In genomic region chr2:186365406-186365805, GRCh38 we compare ENCODE assay signal across 27 cellular contexts.
"Had no signal": no experiment of that assay in that cellular context is flagged by ENCODE, and none has a peak within 500 bp of the region (broad histone marks: within the 10 kb centered on the region; RNA-seq: fewer than 3 reads in every experiment).

No MANE protein-coding gene starts in this region.

- H3K79me2 ChIP-seq: hepatocyte had no signal

- H3K36me3 ChIP-seq: colonic mucosa, esophagus muscularis mucosa, gastroesophageal sphincter, heart left ventricle, neural progenitor cell, prostate gland, right atrium auricular region, stomach, tibial artery, upper lobe of left lung had no signal

- H3K9me3 ChIP-seq: colonic mucosa, gastroesophageal sphincter, prostate gland, right atrium auricular region, testis, tibial artery, upper lobe of left lung had no signal

- H3K4me3 Mint-ChIP-seq: memory B cell; mesothelial cell of epicardium; naive thymus-derived CD4-positive, alpha-beta T cell; nephron; neural progenitor cell; stimulated activated effector memory CD8-positive, alpha-beta T cell treated with anti-CD3 and anti-CD28 coated beads, Interleukin-12 subunit alpha, Interleukin-12 subunit beta, amount 100 ng/mL, for 72 hours had no signal

- H3K36me3 Mint-ChIP-seq: neural progenitor cell; stimulated activated effector memory CD8-positive, alpha-beta T cell treated with anti-CD3 and anti-CD28 coated beads, Interleukin-12 subunit alpha, Interleukin-12 subunit beta, amount 100 ng/mL, for 72 hours had no signal

- H3K27me3 Mint-ChIP-seq: memory B cell; naive thymus-derived CD4-positive, alpha-beta T cell had no signal

- H3K9me3 Mint-ChIP-seq: neural progenitor cell had no signal

- H3K27me3 ChIP-seq: colonic mucosa, esophagus muscularis mucosa, foreskin keratinocyte, gastroesophageal sphincter, heart left ventricle, hepatocyte, neural progenitor cell, right atrium auricular region, stomach, testis, tibial artery, upper lobe of left lung had no signal

- H2AFZ ChIP-seq: hepatocyte, neural progenitor cell had no signal

- H3K4me1 ChIP-seq: colonic mucosa, foreskin keratinocyte, gastroesophageal sphincter, heart left ventricle, neural progenitor cell, prostate gland, right atrium auricular region, stomach, testis, tibial artery, upper lobe of left lung had no signal

- H3K4me2 ChIP-seq: hepatocyte, neural progenitor cell had no signal

- FAIRE-seq: endothelial cell of umbilical vein, kidney, urothelium cell line had no signal

- H3K4me1 Mint-ChIP-seq: memory B cell; neural progenitor cell; stimulated activated effector memory CD8-positive, alpha-beta T cell treated with anti-CD3 and anti-CD28 coated beads, Interleukin-12 subunit alpha, Interleukin-12 subunit beta, amount 100 ng/mL, for 72 hours had no signal

- H3K4me3 ChIP-seq: colonic mucosa, esophagus muscularis mucosa, gastroesophageal sphincter, heart left ventricle, hepatocyte, lung, neural progenitor cell, prostate gland, right atrium auricular region, stomach, testis, tibial artery, upper lobe of left lung had no signal

- DNase-seq: colonic mucosa; dermis blood vessel endothelial cell; effector memory CD4-positive, alpha-beta T cell; foreskin keratinocyte; heart left ventricle; kidney; naive thymus-derived CD4-positive, alpha-beta T cell; stimulated activated CD4-positive, alpha-beta T cell treated with anti-CD3 and anti-CD28 coated beads, Interleukin-2, amount 100 ng/mL, for 24 hours; stimulated activated CD4-positive, alpha-beta T cell treated with anti-CD3 and anti-CD28 coated beads, Interleukin-4, amount 100 ng/mL, for 24 hours; stimulated activated naive CD4-positive, alpha-beta T cell treated with Interleukin-2 at 50 U/mL for 16 hours; stomach; testis; tibial artery; upper lobe of left lung had no signal

- H3K27ac Mint-ChIP-seq: memory B cell; mesothelial cell of epicardium; naive thymus-derived CD4-positive, alpha-beta T cell; nephron; neural progenitor cell; stimulated activated effector memory CD8-positive, alpha-beta T cell treated with anti-CD3 and anti-CD28 coated beads, Interleukin-12 subunit alpha, Interleukin-12 subunit beta, amount 100 ng/mL, for 72 hours had no signal

- H3K9ac ChIP-seq: neural progenitor cell had no signal

- H3K27ac ChIP-seq: colonic mucosa, esophagus muscularis mucosa, foreskin keratinocyte, gastroesophageal sphincter, heart left ventricle, hepatocyte, neural progenitor cell, prostate gland, right atrium auricular region, stomach, testis, tibial artery, upper lobe of left lung had no signal
